ENCODE assay signal across 22 cellular contexts in genomic region chr3:39446444-39446843, GRCh38.
"Had no signal": no experiment of that assay in that cellular context is flagged by ENCODE, and none has a peak within 500 bp of the region (broad histone marks: within the 10 kb centered on the region; RNA-seq: fewer than 3 reads in every experiment).

No MANE protein-coding gene starts in this region.

- H3K27ac ChIP-seq: SJSA1 had no signal

- H3K36me3 ChIP-seq: MG63, SJSA1 had no signal

- H3K9me3 ChIP-seq: MG63, SJSA1, SK-N-SH had no signal

- H3K4me1 ChIP-seq: SJSA1 had no signal

- H3K4me3 ChIP-seq: MG63, SJSA1 had no signal

- H3K9ac ChIP-seq: SK-N-SH had no signal

- DNase-seq: Karpas-422, KG1, MG63, NCI-H1092, NCI-H1105 treated with DMSO at 0.1 percent for 48 hours, NCI-H1417 treated with DMSO at 0.1 percent for 48 hours, NCI-H146, NCI-H1694 treated with DMSO at 0.1 percent for 48 hours, NCI-H1930, NCI-H2081, NCI-H2107, NCI-H2227 treated with DMSO at 0.1 percent for 48 hours, NCI-H510A, NCI-H524 treated with DMSO at 0.1 percent for 48 hours, NCI-H69, NCI-H774, Right ventricle myocardium superior, RPMI8226, SIG-M5, SK-N-SH, SW 1271 had no signal

- H3K27me3 ChIP-seq: MG63 had no signal

- H3K4me2 ChIP-seq: SK-N-SH had no signal
